ENCODE assay signal across 8 cellular contexts in genomic region chr7:26865094-26865388, GRCh38. TPM values are rescaled to one million over a fixed set of nuclear protein-coding genes. Genes with fewer than 3 reads are reported as not detected.
DNase-seq lines count a peak whose midpoint lies in the region; ATAC-seq and TF ChIP-seq lines count a peak whose summit lies in the region.

No MANE protein-coding gene starts in this region.

- H3K9me3 ChIP-seq in AG04450 (ENCODE audit: control insufficient read depth, insufficient read depth, low read length), result no peaks in the 10 kb centered on the region

- TF ChIP-seq CTCF in AG04450 (IDR thresholded peaks at IDR 0.05; ENCODE audit: low read depth, low read length) (no peak), WTC11 (IDR thresholded peaks at IDR 0.05) (no peak)

- POLR2A ChIA-PET in AG04450 (lab: Yijun Ruan, JAX) (interaction anchor here (0.6 to 1.9 kb wide), 2 partner anchors 232 to 257 kb away, joined by 3 to 9 read pairs; no protein-coding TSS in a partner anchor), WTC11 (lab: Charles Lee) (no interaction called here)

- H3K27ac ChIP-seq in AG04450 (ENCODE audit: low read depth, low read length), result peak overlapping the region; percentile 93

- no peaks in the 10 kb centered on the region for H3K36me3 Mint-ChIP-seq in WTC11

- peak overlapping the region; percentile 96 for H3K27ac Mint-ChIP-seq in WTC11

- peaks cover 59% of the 10 kb centered on the region for H3K27me3 Mint-ChIP-seq in WTC11 (ENCODE audit: low read depth)

- ATAC-seq in GM19023 (IDR thresholded peaks at IDR 0.05; ENCODE audit: unreplicated experiment), result peak; percentile 44
- ATAC-seq in HG03066 (IDR thresholded peaks at IDR 0.05; ENCODE audit: low read depth, unreplicated experiment), result peak; percentile 36
- ATAC-seq in WTC11, result peak; percentile 63
- no peak for ATAC-seq in HG03097 (IDR thresholded peaks at IDR 0.05; ENCODE audit: low FRiP score, unreplicated experiment)

- H3K27me3 ChIP-seq in AG04450 (ENCODE audit: control insufficient read depth, insufficient read depth, low read length), result no peaks in the 10 kb centered on the region

- peak overlapping the region; percentile 91 for H3K4me3 Mint-ChIP-seq in WTC11

- DNase-seq in AG04450 (ENCODE audit: low read depth, low spot score) (no peak), WTC11 (ENCODE audit: low spot score) (peak; percentile 67), head of caudate nucleus (peak in 23 of 42 donors; percentile 8 to 65 (median 28)), posterior vena cava (ENCODE audit: low spot score) (peak; percentile 90), inferior parietal cortex (ENCODE audit: extremely low spot score) (no peak)

- peaks cover 13% of the 10 kb centered on the region for H3K4me1 Mint-ChIP-seq in WTC11

- H3K9me3 Mint-ChIP-seq in WTC11, result no peaks in the 10 kb centered on the region

- peak overlapping the region; percentile 78 for H3K4me3 ChIP-seq in AG04450 (ENCODE audit: low read depth, low read length)

- CTCF ChIA-PET in AG04450 (lab: Charles Lee) (interaction anchor here (2.8 kb wide), 1 partner anchor 11 kb away, joined by 16 read pairs; no protein-coding TSS in a partner anchor), WTC11 (lab: Charles Lee) (interaction anchor here (1.0 kb wide), 2 partner anchors 231 to 278 kb away, joined by 3 read pairs; partner anchors contain the start of genes HOXA1 and HOXA5)

- intact Hi-C loops in head of caudate nucleus (cut with DNase I) (loop anchor here (10.0 kb wide), 1 partner anchor 1000 kb away; no protein-coding TSS in a partner anchor), posterior vena cava (cut with DNase I) (no loop called here)

TF ChIP-seq in WTC11, 78 proteins besides CTCF, POLR2A, EP300 and RAD21:
- TF ChIP-seq ETV6 (CRISPR knock-in tag; IDR thresholded peaks at IDR 0.05) (no peak), NFATC4 (CRISPR knock-in tag; IDR thresholded peaks at IDR 0.05) (no peak), JUN (CRISPR knock-in tag; IDR thresholded peaks at IDR 0.05) (no peak), SP1 (CRISPR knock-in tag; conservative IDR thresholded peaks at IDR 0.05) (no peak), CBFB (CRISPR knock-in tag; IDR thresholded peaks at IDR 0.05; ENCODE audit: low read depth) (no peak), SOX15 (CRISPR knock-in tag; IDR thresholded peaks at IDR 0.05) (no peak), ZNF425 (CRISPR knock-in tag; conservative IDR thresholded peaks at IDR 0.05) (no peak), SMAD4 (CRISPR knock-in tag; IDR thresholded peaks at IDR 0.05) (no peak), ERG (CRISPR knock-in tag; IDR thresholded peaks at IDR 0.05) (no peak), ZNF138 (CRISPR knock-in tag; conservative IDR thresholded peaks at IDR 0.05) (no peak), E2F4 (CRISPR knock-in tag; IDR thresholded peaks at IDR 0.05; ENCODE audit: borderline replicate concordance, low read depth) (no peak), ESRRA (CRISPR knock-in tag; IDR thresholded peaks at IDR 0.05; ENCODE audit: borderline replicate concordance) (no peak), MXD4 (CRISPR knock-in tag; IDR thresholded peaks at IDR 0.05; ENCODE audit: borderline replicate concordance) (no peak), ZNF281 (CRISPR knock-in tag; IDR thresholded peaks at IDR 0.05) (no peak), USF2 (CRISPR knock-in tag; IDR thresholded peaks at IDR 0.05) (no peak)

RNA-seq across cellular contexts. Expression of gene SKAP2, which starts 0.7 kb away (rescaled TPM):
- polyA plus RNA-seq in AG04450 (2011; rRNA removed), result 14.1 and 16.0 TPM in 2 replicates
- polyA minus RNA-seq in AG04450 (2011; rRNA and poly(A)+ RNA removed), result 9.3 and 15.9 TPM in 2 replicates
- total RNA-seq in WTC11 (2021) (2.5 to 4.0 TPM (median 2.8 TPM) in 3 replicates), posterior vena cava (10 to 100 TPM; 40.9 to 48.8 TPM)

Comparison
In these comparisons a context has a peak if more than half of its experiments do, and no peak if none do; other contexts are left out.
1. DNase-seq: peak in WTC11 (single experiment), head of caudate nucleus (23 of 42) and posterior vena cava (single experiment); none in AG04450 (single experiment) and inferior parietal cortex (single experiment).